ENCODE assay signal across 9 cellular contexts in the genomic region with DNA sequence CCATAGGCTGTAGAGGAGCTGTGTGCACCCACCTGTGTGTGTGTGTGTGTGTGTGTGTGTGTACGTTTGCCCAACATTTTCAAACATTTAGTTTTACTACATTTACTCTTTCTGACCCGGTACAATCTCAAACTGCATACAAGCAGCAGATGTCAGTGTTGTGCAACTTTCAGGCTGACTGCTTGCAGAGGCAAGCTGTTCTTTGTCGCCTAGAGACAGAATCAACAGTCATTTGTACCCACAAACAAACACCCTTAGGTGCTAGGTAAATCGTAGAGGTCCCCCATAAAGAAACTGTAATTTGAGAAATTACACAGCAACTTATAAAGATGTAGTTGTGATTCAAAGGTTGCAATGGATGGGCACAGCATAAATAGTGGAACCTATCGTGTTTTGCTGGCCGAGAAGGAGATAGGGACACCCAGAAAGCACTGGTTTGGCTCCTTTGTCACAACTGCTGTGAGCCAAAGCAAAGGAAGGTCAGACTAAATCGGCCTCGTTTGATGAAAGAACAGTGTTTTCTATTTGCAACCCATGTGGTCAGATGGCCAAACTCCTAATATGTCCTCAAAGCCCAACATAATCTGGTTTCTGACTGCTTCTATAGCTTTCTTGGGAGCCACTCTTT.
A peak's percentile ranks its signal among the peaks of the same experiment; 100 is the strongest.
DNase-seq lines count a peak whose midpoint lies in the region; ATAC-seq and TF ChIP-seq lines count a peak whose summit lies in the region.
"Had no signal": no experiment of that assay in that cellular context is flagged by ENCODE, and none has a peak within 500 bp of the region (broad histone marks: within the 10 kb centered on the region; RNA-seq: fewer than 3 reads in every experiment).

No MANE protein-coding gene starts in this region.

- no peak overlapping the region for H2BK120ac ChIP-seq in mesenchymal stem cell (ENCODE audit: low read depth, low read length)

- no peak overlapping the region for H3K4ac ChIP-seq in mesenchymal stem cell (ENCODE audit: low read depth in 1 of 2, low read length in 2 of 2)

- no peaks in the 10 kb centered on the region for H3K79me1 ChIP-seq in mesenchymal stem cell (replicated peaks; ENCODE audit: low read length, poor library complexity, severe bottlenecking)

- H3K23ac ChIP-seq in mesenchymal stem cell (ENCODE audit: low read length in 2 of 2) = no peak overlapping the region

- no peak overlapping the region for H4K8ac ChIP-seq in mesenchymal stem cell (ENCODE audit: low read length)

- no peak overlapping the region for H3K27ac ChIP-seq in mesenchymal stem cell (ENCODE audit: low read length, poor library complexity, severe bottlenecking)

- H2AFZ ChIP-seq in mesenchymal stem cell (ENCODE audit: low read depth, low read length) = no peak overlapping the region

- 47% methylated on average over 5 of the region's 8 CpGs for WGBS in mesenchymal stem cell

- no peak overlapping the region for H3K14ac ChIP-seq in mesenchymal stem cell (ENCODE audit: low read length in 2 of 2)

- no peak for ATAC-seq in HG03439 (IDR thresholded peaks at IDR 0.05; ENCODE audit: unreplicated experiment)
- ATAC-seq in HG03039 (IDR thresholded peaks at IDR 0.05; ENCODE audit: unreplicated experiment) = no peak

- H4K91ac ChIP-seq in mesenchymal stem cell (ENCODE audit: low read length) = no peak overlapping the region

- H3K27me3 ChIP-seq in mesenchymal stem cell (ENCODE audit: control insufficient read depth in 1 of 2, insufficient read depth in 1 of 2, low read length in 2 of 2) = no peaks in the 10 kb centered on the region

- H3K9me3 ChIP-seq in mesenchymal stem cell (ENCODE audit: control insufficient read depth, low read length) = no peaks in the 10 kb centered on the region

- H3K36me3 ChIP-seq in mesenchymal stem cell (ENCODE audit: control insufficient read depth in 1 of 2, insufficient read depth in 2 of 2, low read depth in 1 of 2, low read length in 2 of 2) = no peaks in the 10 kb centered on the region

- H3K4me3 ChIP-seq in cardiac fibroblast (replicated peaks in 1 of 2; ENCODE audit: low read depth in 2 of 2, low read length in 2 of 2) (no peak overlapping the region), mesenchymal stem cell (ENCODE audit: insufficient read depth in 1 of 2, low read depth in 1 of 2, low read length in 2 of 2) (no peak overlapping the region), foreskin fibroblast (ENCODE audit: low read depth in 1 of 2, low read length in 2 of 2) (no peak overlapping the region)

- DNase-seq in DMS53 (lab: John Stamatoyannopoulos, UW) (peak; percentile 93), NCI-H1930 (lab: John Stamatoyannopoulos, UW) (peak; percentile 46 to 64), cardiac fibroblast (ENCODE audit: low read depth in 2 of 2) (peak; percentile 9 to 13), mesenchymal stem cell (peak; percentile 9), foreskin fibroblast (no peak)
- no peak for DNase-seq in activated CD4-positive, CD25-positive, alpha-beta regulatory T cell (lab: John Stamatoyannopoulos, UW)
- DNase-seq: activated B cell treated with CpG ODN at 0.5 μM for 24 hours had no signal

- no peak overlapping the region for H2BK5ac ChIP-seq in mesenchymal stem cell (ENCODE audit: low read depth, low read length, poor library complexity, severe bottlenecking)

- H2AK5ac ChIP-seq in mesenchymal stem cell (ENCODE audit: low read length, severe bottlenecking) = no peak overlapping the region

- TF ChIP-seq CTCF in cardiac fibroblast (IDR thresholded peaks at IDR 0.05; ENCODE audit: low read depth, low read length) (no peak), foreskin fibroblast (IDR thresholded peaks at IDR 0.05; ENCODE audit: low read depth, low read length) (no peak)

- H2BK12ac ChIP-seq in mesenchymal stem cell (ENCODE audit: low read length in 2 of 2) = no peak overlapping the region

- H2BK15ac ChIP-seq in mesenchymal stem cell (ENCODE audit: low read depth, poor library complexity, severe bottlenecking) = no peak overlapping the region

- peaks cover 1% of the 10 kb centered on the region for H3K4me1 ChIP-seq in mesenchymal stem cell (ENCODE audit: control insufficient read depth, insufficient read depth, low read depth, low read length)

- H3K18ac ChIP-seq in mesenchymal stem cell (ENCODE audit: low read depth in 1 of 2, low read length in 2 of 2) = no peak overlapping the region

- no peak overlapping the region for H3K4me2 ChIP-seq in mesenchymal stem cell (ENCODE audit: low read length, poor library complexity, severe bottlenecking)

- H3K9ac ChIP-seq in mesenchymal stem cell (ENCODE audit: low read length) = peak overlapping the region; percentile 68

Comparison
In these comparisons a context has a peak if more than half of its experiments do, and no peak if none do; other contexts are left out.
1. DNase-seq: peak in DMS53 (single experiment), NCI-H1930 (2 of 2), cardiac fibroblast (2 of 2) and mesenchymal stem cell (single experiment); none in activated CD4-positive, CD25-positive, alpha-beta regulatory T cell (0 of 4) and foreskin fibroblast (0 of 2).